ENCODE assay signal across 14 cellular contexts in the genomic region with DNA sequence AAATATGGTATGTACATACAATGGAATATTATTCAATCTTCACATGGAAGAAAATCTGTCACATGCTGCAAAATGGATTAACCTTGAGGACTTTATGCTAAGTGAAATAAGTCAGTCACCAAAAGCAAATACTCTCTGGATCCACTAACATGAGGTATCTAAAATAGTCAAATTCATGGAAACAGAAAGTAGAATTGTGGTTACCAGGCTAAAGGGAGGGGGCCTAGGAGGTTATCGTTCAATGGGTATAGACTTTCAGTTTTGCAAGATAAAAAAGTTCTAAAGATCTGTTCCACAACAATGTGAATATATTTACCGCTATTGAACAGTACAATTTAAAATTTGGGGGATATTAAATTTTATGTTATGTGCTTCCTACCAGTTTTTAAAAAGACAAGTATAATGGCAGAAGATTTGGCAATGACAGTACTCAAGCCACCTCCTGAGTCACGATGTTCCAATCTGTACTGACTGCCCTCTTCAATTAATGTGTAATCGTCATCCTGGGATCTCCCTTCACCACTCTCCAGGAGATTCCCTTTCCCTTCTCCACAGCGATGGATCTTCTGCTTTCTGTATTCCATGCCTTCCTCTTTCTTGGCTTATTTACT. TPM values are rescaled to one million over a fixed set of nuclear protein-coding genes. Genes with fewer than 3 reads are reported as not detected.
DNase-seq lines count a peak whose midpoint lies in the region; ATAC-seq lines count a peak whose summit lies in the region.
"Had no signal": no experiment of that assay in that cellular context is flagged by ENCODE, and none has a peak within 500 bp of the region (broad histone marks: within the 10 kb centered on the region; RNA-seq: fewer than 3 reads in every experiment).

No MANE protein-coding gene starts in this region.

- no peak overlapping the region for H3K27ac Mint-ChIP-seq in T-helper 17 cell
- no peak overlapping the region for H3K27ac Mint-ChIP-seq in stimulated activated naive CD8-positive, alpha-beta T cell treated with anti-CD3 and anti-CD28 coated beads, Interleukin-15, amount 100 ng/mL, for 72 hours

- no peaks in the 10 kb centered on the region for H3K9me3 Mint-ChIP-seq in activated T-cell treated with anti-CD3 and anti-CD28 coated beads, Interleukin-2, amount 50 U/mL, for 4 hours
- H3K9me3 Mint-ChIP-seq in stimulated activated naive CD8-positive, alpha-beta T cell treated with anti-CD3 and anti-CD28 coated beads, Interleukin-15, amount 100 ng/mL, for 72 hours = peaks cover 0 to 6% of the 10 kb centered on the region in 2 donors

- no peak for DNase-seq in activated T-cell treated with anti-CD3 and anti-CD28 coated beads, Interleukin-2, amount 50 U/mL, for 4 hours
- DNase-seq in activated T-cell treated with anti-CD3 and anti-CD28 coated beads for 4 hours (no peak), T-helper 17 cell (no peak), nucleus accumbens (lab: John Stamatoyannopoulos, UW) (no peak), NK-92 (lab: John Stamatoyannopoulos, UW; ENCODE audit: unreplicated experiment) (no peak)
- no peak for DNase-seq in stimulated activated naive CD8-positive, alpha-beta T cell treated with anti-CD3 and anti-CD28 coated beads, Interleukin-15, amount 100 ng/mL, for 72 hours
- DNase-seq: ACHN; activated CD8-positive, alpha-beta memory T cell treated with anti-CD3 and anti-CD28 coated beads, Interleukin-2, amount 50 U/mL, for 4 hours; kidney glomerular epithelial cell; NCI-H1105; NCI-H69; stimulated activated CD4-positive, alpha-beta T cell treated with anti-CD3 and anti-CD28 coated beads, Interleukin-2, amount 100 ng/mL, for 24 hours had no signal

- H3K9me3 ChIP-seq in T-helper 17 cell (ENCODE audit: control insufficient read depth, low read length, poor library complexity, severe bottlenecking) = no peaks in the 10 kb centered on the region

- no peak overlapping the region for H3K4me3 Mint-ChIP-seq in activated T-cell treated with anti-CD3 and anti-CD28 coated beads, Interleukin-2, amount 50 U/mL, for 4 hours
- H3K4me3 Mint-ChIP-seq in T-helper 17 cell = peak overlapping the region; percentile 47
- H3K4me3 Mint-ChIP-seq in stimulated activated naive CD8-positive, alpha-beta T cell treated with anti-CD3 and anti-CD28 coated beads, Interleukin-15, amount 100 ng/mL, for 72 hours = peak overlapping the region in 1 of 2 donors; percentile 36

- no peaks in the 10 kb centered on the region for H3K27me3 Mint-ChIP-seq in activated T-cell treated with anti-CD3 and anti-CD28 coated beads, Interleukin-2, amount 50 U/mL, for 4 hours (ENCODE audit: low read depth)
- H3K27me3 Mint-ChIP-seq in T-helper 17 cell = peaks cover 6% of the 10 kb centered on the region
- peaks cover 25% of the 10 kb centered on the region for H3K27me3 Mint-ChIP-seq in stimulated activated naive CD8-positive, alpha-beta T cell treated with anti-CD3 and anti-CD28 coated beads, Interleukin-15, amount 100 ng/mL, for 72 hours

- H3K4me1 Mint-ChIP-seq in activated T-cell treated with anti-CD3 and anti-CD28 coated beads, Interleukin-2, amount 50 U/mL, for 4 hours (ENCODE audit: low read depth) = peaks cover 58% of the 10 kb centered on the region
- peaks cover 38% of the 10 kb centered on the region for H3K4me1 Mint-ChIP-seq in T-helper 17 cell
- H3K4me1 Mint-ChIP-seq in stimulated activated naive CD8-positive, alpha-beta T cell treated with anti-CD3 and anti-CD28 coated beads, Interleukin-15, amount 100 ng/mL, for 72 hours = peaks cover 60% of the 10 kb centered on the region

- H3K36me3 Mint-ChIP-seq in activated T-cell treated with anti-CD3 and anti-CD28 coated beads, Interleukin-2, amount 50 U/mL, for 4 hours (ENCODE audit: insufficient read depth) = no peaks in the 10 kb centered on the region
- peaks cover 2% of the 10 kb centered on the region for H3K36me3 Mint-ChIP-seq in T-helper 17 cell (ENCODE audit: low read depth)

- ATAC-seq in activated T-cell treated with anti-CD3 and anti-CD28 coated beads, Interleukin-2, amount 50 U/mL, for 4 hours = peak; percentile 33 to 55
- ATAC-seq in HG02884 (IDR thresholded peaks at IDR 0.05; ENCODE audit: unreplicated experiment) = peak; percentile 41
- no peak for ATAC-seq in T-helper 17 cell
- ATAC-seq in stimulated activated naive CD8-positive, alpha-beta T cell treated with anti-CD3 and anti-CD28 coated beads, Interleukin-15, amount 100 ng/mL, for 72 hours = peak; percentile 72
- ATAC-seq in GM19467 (IDR thresholded peaks at IDR 0.05; ENCODE audit: unreplicated experiment) = no peak

RNA-seq across cellular contexts. Expression of gene IL6, which starts 32.3 kb away (rescaled TPM):
- 10 to 100 TPM in 2 of 3 donors, 1 to 10 TPM in 1; 9.3 to 35.4 (median 10.0) TPM for total RNA-seq in activated T-cell treated with anti-CD3 and anti-CD28 coated beads, Interleukin-2, amount 50 U/mL, for 4 hours
- total RNA-seq in T-helper 17 cell = 1 to 10 TPM in 1 of 2 donors, under 1 TPM in 1; 0.57 to 1.5 TPM

Comparison
In these comparisons a context has a peak if more than half of its experiments do, and no peak if none do; other contexts are left out.
1. ATAC-seq: peak in activated T-cell treated with anti-CD3 and anti-CD28 coated beads, Interleukin-2, amount 50 U/mL, for 4 hours (2 of 2), HG02884 (single experiment) and stimulated activated naive CD8-positive, alpha-beta T cell treated with anti-CD3 and anti-CD28 coated beads, Interleukin-15, amount 100 ng/mL, for 72 hours (single experiment); none in T-helper 17 cell (single experiment) and GM19467 (single experiment).
2. RNA of gene IL6, which starts 32.3 kb away (total RNA-seq): 9.3 to 35.4 TPM in activated T-cell treated with anti-CD3 and anti-CD28 coated beads, Interleukin-2, amount 50 U/mL, for 4 hours; 0.57 to 1.5 TPM in T-helper 17 cell; every median in the first group is over 4 times any median in the second.